ENCODE assay signal across 16 cellular contexts in genomic region chr12:47160296-47161244, GRCh38.
A peak's percentile ranks its signal among the peaks of the same experiment; 100 is the strongest.
DNase-seq lines count a peak whose midpoint lies in the region; ATAC-seq, FAIRE-seq and TF ChIP-seq lines count a peak whose summit lies in the region.
"Had no signal": no experiment of that assay in that cellular context is flagged by ENCODE, and none has a peak within 500 bp of the region (broad histone marks: within the 10 kb centered on the region; RNA-seq: fewer than 3 reads in every experiment).

No MANE protein-coding gene starts in this region.

- no peak for TF ChIP-seq POLR2A in HepG2 (IDR thresholded peaks at IDR 0.05; ENCODE audit: insufficient read depth in 1 of 2, low read depth in 2 of 2, low read length in 2 of 2)
- TF ChIP-seq POLR2A in lower leg skin (IDR thresholded peaks at IDR 0.05), result no peak

- FAIRE-seq in HepG2 (lab: Jason Lieb, UNC), result no peak
- FAIRE-seq: GM12892 had no signal

- H3K9me3 Mint-ChIP-seq in activated CD8-positive, alpha-beta memory T cell treated with anti-CD3 and anti-CD28 coated beads, Interleukin-2, amount 10 ng/mL, durations not matched to agents 7 days and 5 days (ENCODE audit: low read depth), result peaks cover 9% of the 10 kb centered on the region

- no peak overlapping the region for H2AFZ ChIP-seq in HepG2 (ENCODE audit: low read length)
- H2AFZ ChIP-seq: GM23338 had no signal

- 79% methylated on average over 2 of the region's 2 CpGs for WGBS in liver
- WGBS in HepG2 (ENCODE audit: low lambda C conversion rate), result 0% methylated on average over 2 of the region's 2 CpGs
- whole genome bisulfite sequencing in lower leg skin, 2 donors, result 68 to 80% methylated on average over 2 of the region's 2 CpGs

- H3K9me3 ChIP-seq in liver (ENCODE audit: control insufficient read depth in 4 of 4, low read length in 3 of 4), result peaks cover 0 to 3% (median 0%) of the 10 kb centered on the region in 4 donors
- no peaks in the 10 kb centered on the region for H3K9me3 ChIP-seq in HepG2 (ENCODE audit: low read length)

- H3K4me2 ChIP-seq in HepG2 (ENCODE audit: low read depth, low read length), result no peak overlapping the region
- H3K4me2 ChIP-seq: GM23338 had no signal

- H3K27me3 ChIP-seq in liver (ENCODE audit: control insufficient read depth in 4 of 4, insufficient read depth in 4 of 4, low read length in 3 of 4) (no peaks in the 10 kb centered on the region), HepG2 (ENCODE audit: control insufficient read depth in 1 of 2, insufficient read depth in 2 of 2, low read length in 2 of 2) (no peaks in the 10 kb centered on the region)
- H3K27me3 ChIP-seq: BLaER1 treated with 17β-estradiol and CSF1 and Interleukin-3, amounts not matched to agents 10 nM and 100 nM had no signal

- no peak overlapping the region for H3K27ac ChIP-seq in liver (ENCODE audit: low read depth in 1 of 2, low read length in 2 of 2)
- no peak overlapping the region for H3K27ac ChIP-seq in HepG2 (ENCODE audit: extremely low read length, insufficient read depth, low read length)
- H3K27ac ChIP-seq: BLaER1 treated with 17β-estradiol and CSF1 and Interleukin-3, amounts not matched to agents 10 nM and 100 nM; SK-N-MC had no signal

- peaks cover 17% of the 10 kb centered on the region for H3K4me1 Mint-ChIP-seq in activated CD8-positive, alpha-beta memory T cell treated with anti-CD3 and anti-CD28 coated beads, Interleukin-2, amount 10 ng/mL, durations not matched to agents 7 days and 5 days
- H3K4me1 Mint-ChIP-seq: GM23338 had no signal

- intact Hi-C loops in HepG2 (cut with micrococcal nuclease; ENCODE audit: unreplicated experiment) (no loop called here), lower leg skin (cut with DNase I; ENCODE audit: low total_unique reads) (no loop called here)

- CTCF ChIA-PET in HepG2 (lab: Yijun Ruan, JAX; ENCODE audit: low intra/inter-chr PET ratio, low total read pairs), result no interaction called here
- CTCF ChIA-PET in activated CD8-positive, alpha-beta memory T cell treated with anti-CD3 and anti-CD28 coated beads, Interleukin-2, amount 10 ng/mL, durations not matched to agents 7 days and 5 days (lab: Charles Lee), result interaction anchor here (0.7 kb wide), 1 partner anchor 11 kb away, joined by 3 read pairs; no protein-coding TSS in a partner anchor

- no peak for TF ChIP-seq EP300 in HepG2 (IDR thresholded peaks at IDR 0.05; ENCODE audit: low read depth in 2 of 2, low read length in 2 of 2)
- TF ChIP-seq EP300 in HepG2 (CRISPR knock-in tag; IDR thresholded peaks at IDR 0.05; ENCODE audit: borderline replicate concordance), result no peak

- H3K4me1 ChIP-seq in liver (ENCODE audit: control insufficient read depth in 4 of 4, insufficient read depth in 4 of 4, low read length in 3 of 4), result peaks cover 0 to 6% (median 4%) of the 10 kb centered on the region in 4 donors
- H3K4me1 ChIP-seq in HepG2 (ENCODE audit: insufficient read depth, low read length), result no peaks in the 10 kb centered on the region

- no peaks in the 10 kb centered on the region for H4K20me1 ChIP-seq in HepG2 (ENCODE audit: insufficient read depth, low read length)
- H4K20me1 ChIP-seq: BLaER1 treated with 17β-estradiol and CSF1 and Interleukin-3, amounts not matched to agents 10 nM and 100 nM had no signal

- H3K27me3 Mint-ChIP-seq in activated CD8-positive, alpha-beta memory T cell treated with anti-CD3 and anti-CD28 coated beads, Interleukin-2, amount 10 ng/mL, durations not matched to agents 7 days and 5 days, result no peaks in the 10 kb centered on the region

- in situ Hi-C loops in HepG2 (cut with HindIII; ENCODE audit: extremely low pct_ligation_motif_present, low pct_unique_long_range_greater_than_20kb), result no loop called here

- no peaks in the 10 kb centered on the region for H3K79me2 ChIP-seq in HepG2 (ENCODE audit: insufficient read depth, low read length)

- ATAC-seq in HepG2, result no peak
- no peak for ATAC-seq in activated CD8-positive, alpha-beta memory T cell treated with anti-CD3 and anti-CD28 coated beads, Interleukin-2, amount 10 ng/mL, durations not matched to agents 7 days and 5 days
- ATAC-seq: GM23338 had no signal

- H3K36me3 Mint-ChIP-seq in activated CD8-positive, alpha-beta memory T cell treated with anti-CD3 and anti-CD28 coated beads, Interleukin-2, amount 10 ng/mL, durations not matched to agents 7 days and 5 days, result peaks cover 31% of the 10 kb centered on the region

- H3K36me3 ChIP-seq in liver (ENCODE audit: control insufficient read depth in 4 of 4, insufficient read depth in 3 of 4, low read depth in 1 of 4, low read length in 3 of 4), result no peaks in the 10 kb centered on the region
- H3K36me3 ChIP-seq in HepG2 (replicated peaks in 1 of 2; ENCODE audit: control insufficient read depth in 1 of 2, insufficient read depth in 2 of 2, low read length in 2 of 2), result no peaks in the 10 kb centered on the region

- no TSS peak for BruUV-seq in HepG2 (replicated peaks; lab: Mats Ljungman, UMichigan)

- TF ChIP-seq CTCF in liver (IDR thresholded peaks at IDR 0.05; ENCODE audit: low read depth, low read length, missing input control) (no peak), HepG2 (CRISPR knock-in tag; IDR thresholded peaks at IDR 0.05) (no peak), fibroblast of the aortic adventitia (IDR thresholded peaks at IDR 0.05; ENCODE audit: insufficient read depth, low read length) (no peak), lower leg skin (IDR thresholded peaks at IDR 0.05) (no peak)

- DNase-seq in HepG2 (ENCODE audit: low spot score) (no peak), NOMO-1 treated with dmso at 0.1 percent for 144 hours (lab: John Stamatoyannopoulos, UW; ENCODE audit: unreplicated experiment) (peak; percentile 32), fibroblast of the aortic adventitia (ENCODE audit: low read depth) (peak; percentile 35), GF-D8 (lab: John Stamatoyannopoulos, UW) (no peak), H4 (ENCODE audit: low spot score) (no peak), lower leg skin (ENCODE audit: low spot score in 2 of 2) (no peak)
- no peak for DNase-seq in activated CD8-positive, alpha-beta memory T cell treated with anti-CD3 and anti-CD28 coated beads, Interleukin-2, amount 10 ng/mL, durations not matched to agents 7 days and 5 days
- DNase-seq: DND-41, NCI-H1105, NCI-H187, NCI-H69 had no signal

- no peak overlapping the region for H3K4me3 ChIP-seq in liver (ENCODE audit: low read depth in 1 of 3, low read length in 3 of 3)
- H3K4me3 ChIP-seq in HepG2 (replicated peaks in 1 of 3; ENCODE audit: insufficient read depth in 1 of 3, low read depth in 2 of 3, low read length in 3 of 3), result no peak overlapping the region
- no peak overlapping the region for H3K4me3 ChIP-seq in fibroblast of the aortic adventitia (ENCODE audit: low read depth, low read length)
- no peak overlapping the region for H3K4me3 ChIP-seq in lower leg skin (ENCODE audit: low read depth, poor library complexity, severe bottlenecking)
- H3K4me3 ChIP-seq: BLaER1 treated with 17β-estradiol and CSF1 and Interleukin-3, amounts not matched to agents 10 nM and 100 nM; GM23338; SK-N-MC had no signal

- H3K9ac ChIP-seq in liver (ENCODE audit: low read depth in 1 of 2, low read length in 2 of 2), result no peak overlapping the region
- no peak overlapping the region for H3K9ac ChIP-seq in HepG2 (ENCODE audit: insufficient read depth, low read depth, low read length)
- H3K9ac ChIP-seq: BLaER1 treated with 17β-estradiol and CSF1 and Interleukin-3, amounts not matched to agents 10 nM and 100 nM had no signal

- POLR2A ChIA-PET in HepG2 (lab: Yijun Ruan, JAX), result no interaction called here

- TF ChIP-seq RAD21 in liver (IDR thresholded peaks at IDR 0.05) (peak in 1 of 2 donors; percentile 32), HepG2 (CRISPR knock-in tag; IDR thresholded peaks at IDR 0.05) (no peak)

- H3K27ac Mint-ChIP-seq in activated CD8-positive, alpha-beta memory T cell treated with anti-CD3 and anti-CD28 coated beads, Interleukin-2, amount 10 ng/mL, durations not matched to agents 7 days and 5 days, result no peak overlapping the region
- H3K27ac Mint-ChIP-seq: GM23338 had no signal

- no peak overlapping the region for H3K4me3 Mint-ChIP-seq in activated CD8-positive, alpha-beta memory T cell treated with anti-CD3 and anti-CD28 coated beads, Interleukin-2, amount 10 ng/mL, durations not matched to agents 7 days and 5 days
- H3K4me3 Mint-ChIP-seq: GM23338 had no signal

TF ChIP-seq in liver, 16 proteins besides CTCF, POLR2A, EP300 and RAD21:
- TF ChIP-seq EGR1 (IDR thresholded peaks at IDR 0.05; ENCODE audit: low read depth in 2 of 2) (no peak), SP1 (IDR thresholded peaks at IDR 0.05) (no peak), HNF4A (conservative IDR thresholded peaks at IDR 0.05) (peak; percentile 48 to 56), NR2F2 (IDR thresholded peaks at IDR 0.05) (peak; percentile 44), HNF4G (IDR thresholded peaks at IDR 0.05) (no peak), JUND (IDR thresholded peaks at IDR 0.05) (peak in 1 of 2 donors; percentile 10), RXRA (IDR thresholded peaks at IDR 0.05) (peak; percentile 39 to 57)
- TF ChIP-seq, protein P1, sequence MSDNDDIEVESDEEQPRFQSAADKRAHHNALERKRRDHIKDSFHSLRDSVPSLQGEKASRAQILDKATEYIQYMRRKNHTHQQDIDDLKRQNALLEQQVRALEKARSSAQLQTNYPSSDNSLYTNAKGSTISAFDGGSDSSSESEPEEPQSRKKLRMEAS (IDR thresholded peaks at IDR 0.05), result no peak

TF ChIP-seq in HepG2, 621 proteins besides CTCF, POLR2A, EP300 and RAD21:
- TF ChIP-seq PHF21A (CRISPR knock-in tag; IDR thresholded peaks at IDR 0.05) (no peak), ZNF556 (CRISPR knock-in tag; IDR thresholded peaks at IDR 0.05; ENCODE audit: borderline replicate concordance) (no peak), ZNF879 (CRISPR knock-in tag; IDR thresholded peaks at IDR 0.05) (no peak), HDAC6 (IDR thresholded peaks at IDR 0.05; ENCODE audit: low read depth, low read length) (no peak), ELF1 (CRISPR knock-in tag; IDR thresholded peaks at IDR 0.05) (no peak), SP140L (CRISPR knock-in tag; IDR thresholded peaks at IDR 0.05; ENCODE audit: borderline replicate concordance) (no peak), SMARCE1 (IDR thresholded peaks at IDR 0.05; ENCODE audit: borderline replicate concordance) (no peak), TP53 (CRISPR knock-in tag; conservative IDR thresholded peaks at IDR 0.05) (no peak), ZNF337 (CRISPR knock-in tag; IDR thresholded peaks at IDR 0.05; ENCODE audit: borderline replicate concordance, low read depth) (no peak), ZNF296 (CRISPR knock-in tag; conservative IDR thresholded peaks at IDR 0.05) (no peak), RORA (CRISPR knock-in tag; IDR thresholded peaks at IDR 0.05) (no peak), ZNF670 (CRISPR knock-in tag; IDR thresholded peaks at IDR 0.05; ENCODE audit: borderline replicate concordance) (no peak)
- TF ChIP-seq, protein P2, sequence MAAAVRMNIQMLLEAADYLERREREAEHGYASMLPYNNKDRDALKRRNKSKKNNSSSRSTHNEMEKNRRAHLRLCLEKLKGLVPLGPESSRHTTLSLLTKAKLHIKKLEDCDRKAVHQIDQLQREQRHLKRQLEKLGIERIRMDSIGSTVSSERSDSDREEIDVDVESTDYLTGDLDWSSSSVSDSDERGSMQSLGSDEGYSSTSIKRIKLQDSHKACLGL (CRISPR knock-in tag; IDR thresholded peaks at IDR 0.05), result no peak

Comparison
In these comparisons a context has a peak if more than half of its experiments do, and no peak if none do; other contexts are left out.
1. DNase-seq: peak in NOMO-1 treated with dmso at 0.1 percent for 144 hours (single experiment) and fibroblast of the aortic adventitia (single experiment); none in HepG2 (single experiment), activated CD8-positive, alpha-beta memory T cell treated with anti-CD3 and anti-CD28 coated beads, Interleukin-2, amount 10 ng/mL, durations not matched to agents 7 days and 5 days (single experiment), GF-D8 (single experiment), H4 (single experiment) and lower leg skin (0 of 2).